Comparison of ENCODE assay signal across 12 cellular contexts in the genomic region with DNA sequence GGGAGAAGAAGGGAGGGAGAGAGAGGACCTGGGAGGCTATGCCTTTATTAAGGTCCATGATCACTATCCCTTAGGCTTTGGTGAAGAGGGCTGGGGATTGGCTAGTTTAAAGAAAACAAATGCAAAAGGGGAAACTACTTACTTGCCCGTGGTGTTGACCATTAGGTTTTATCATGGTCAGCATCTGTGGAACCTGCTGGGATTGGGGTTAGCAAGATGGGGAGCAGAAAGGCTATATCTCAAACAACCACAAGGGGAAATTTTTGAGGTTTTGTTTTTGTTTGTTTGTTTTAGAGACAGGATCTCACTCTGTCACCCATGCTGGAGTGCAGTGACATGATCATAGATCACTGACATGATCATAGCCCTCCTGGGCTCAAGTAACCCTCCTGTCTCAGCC. TPM values are rescaled to one million over a fixed set of nuclear protein-coding genes. Genes with fewer than 3 reads are reported as not detected.
DNase-seq lines count a peak whose midpoint lies in the region; ATAC-seq and TF ChIP-seq lines count a peak whose summit lies in the region.
"Had no signal": no experiment of that assay in that cellular context is flagged by ENCODE, and none has a peak within 500 bp of the region (broad histone marks: within the 10 kb centered on the region; RNA-seq: fewer than 3 reads in every experiment).

No MANE protein-coding gene starts in this region.

- peak; percentile 85 for ATAC-seq in GM21447 (IDR thresholded peaks at IDR 0.05; ENCODE audit: unreplicated experiment)

- H3K27ac Mint-ChIP-seq in CD4-positive, alpha-beta memory T cell = no peak overlapping the region

- H3K36me3 ChIP-seq in CD4-positive, alpha-beta memory T cell (ENCODE audit: insufficient read depth, low read length) = no peaks in the 10 kb centered on the region

- no peaks in the 10 kb centered on the region for H3K4me1 Mint-ChIP-seq in CD4-positive, alpha-beta memory T cell

- no peak overlapping the region for H3K4me3 ChIP-seq in fibroblast of pulmonary artery (replicated peaks; ENCODE audit: low read depth, low read length)
- no peak overlapping the region for H3K4me3 ChIP-seq in CD4-positive, alpha-beta memory T cell (ENCODE audit: low read length in 2 of 2)

- POLR2A ChIA-PET in CD4-positive, alpha-beta memory T cell (lab: Charles Lee; ENCODE audit: partially characterized antibody) = interaction anchor here (1.0 kb wide), 1 partner anchor 9 kb away, joined by 4 read pairs; the partner anchor contains the start of gene RAD23B

- no peaks in the 10 kb centered on the region for H3K36me3 Mint-ChIP-seq in CD4-positive, alpha-beta memory T cell
- H3K36me3 Mint-ChIP-seq: CD8-positive, alpha-beta memory T cell had no signal

- peak; percentile 9 for TF ChIP-seq CTCF in fibroblast of pulmonary artery (IDR thresholded peaks at IDR 0.05; ENCODE audit: low read length, missing control alignments)

- H3K4me3 Mint-ChIP-seq in CD4-positive, alpha-beta memory T cell = no peak overlapping the region
- H3K4me3 Mint-ChIP-seq: CD8-positive, alpha-beta memory T cell; nephron had no signal

- no peak overlapping the region for H3K27ac ChIP-seq in CD4-positive, alpha-beta memory T cell (ENCODE audit: low read depth, low read length)

- intact Hi-C loops in CD4-positive, alpha-beta memory T cell (cut with micrococcal nuclease) = no loop called here

- H3K4me1 ChIP-seq in CD4-positive, alpha-beta memory T cell (ENCODE audit: insufficient read depth, low read length) = no peaks in the 10 kb centered on the region

- no peaks in the 10 kb centered on the region for H3K9me3 ChIP-seq in CD4-positive, alpha-beta memory T cell (ENCODE audit: control insufficient read depth in 1 of 2, low read length in 2 of 2)

- H3K9me3 Mint-ChIP-seq in CD4-positive, alpha-beta memory T cell = no peaks in the 10 kb centered on the region
- H3K9me3 Mint-ChIP-seq: CD8-positive, alpha-beta memory T cell; nephron had no signal

- peaks cover 16 to 22% of the 10 kb centered on the region in 2 donors for H3K27me3 Mint-ChIP-seq in CD4-positive, alpha-beta memory T cell

- H3K27me3 ChIP-seq in CD4-positive, alpha-beta memory T cell (ENCODE audit: insufficient read depth, low read length) = peaks cover 4% of the 10 kb centered on the region

- DNase-seq in ELR (ENCODE audit: low read depth) (peak; percentile 49), LHCN-M2 (ENCODE audit: low read depth) (peak; percentile 62), fibroblast of pulmonary artery (ENCODE audit: low read depth) (no peak), NOMO-1 (lab: John Stamatoyannopoulos, UW; ENCODE audit: unreplicated experiment in 2 of 2) (no peak), NCI-H748 (lab: John Stamatoyannopoulos, UW; ENCODE audit: unreplicated experiment) (no peak), SKM-1 treated with dmso at 0.1 percent for 144 hours (lab: John Stamatoyannopoulos, UW; ENCODE audit: unreplicated experiment) (no peak)
- no peak for DNase-seq in CD4-positive, alpha-beta memory T cell
- DNase-seq: activated CD4-positive, alpha-beta T cell treated with anti-CD3 and anti-CD28 coated beads, Interleukin-2, amount 50 U/mL, for 48 hours; anterior cingulate cortex; CD8-positive, alpha-beta memory T cell had no signal

- CTCF ChIA-PET in CD4-positive, alpha-beta memory T cell (lab: Charles Lee; ENCODE audit: partially characterized antibody) = interaction anchor here (1.2 kb wide), 1 partner anchor 67 kb away, joined by 5 read pairs; no protein-coding TSS in a partner anchor

RNA-seq across cellular contexts. Expression of gene RAD23B, which starts 9.0 kb away (rescaled TPM):
- total RNA-seq in LHCN-M2 (2014; rRNA removed) = 120 and 122 TPM in 2 replicates
- polyA plus RNA-seq in LHCN-M2 (2012) = 81.1 TPM
- total RNA-seq in CD4-positive, alpha-beta memory T cell = 10 to 100 TPM; 49.5 to 54.2 TPM
- 10 to 100 TPM in 1 of 2 donors, 1 to 10 TPM in 1; 8.1 to 12.0 TPM for polyA plus RNA-seq in CD4-positive, alpha-beta memory T cell

Comparison
In these comparisons a context has a peak if more than half of its experiments do, and no peak if none do; other contexts are left out.
1. DNase-seq: peak in ELR (single experiment) and LHCN-M2 (single experiment); none in fibroblast of pulmonary artery (single experiment), NOMO-1 (0 of 2), NCI-H748 (single experiment), SKM-1 treated with dmso at 0.1 percent for 144 hours (single experiment) and CD4-positive, alpha-beta memory T cell (0 of 5).